In genomic region chr1:53154859-53155438, GRCh38 we compare ENCODE assay signal across 25 cellular contexts. TPM values are rescaled to one million over a fixed set of nuclear protein-coding genes. Genes with fewer than 3 reads are reported as not detected.
"Had no signal": no experiment of that assay in that cellular context is flagged by ENCODE, and none has a peak within 500 bp of the region (broad histone marks: within the 10 kb centered on the region; RNA-seq: fewer than 3 reads in every experiment).

No MANE protein-coding gene starts in this region.

- H3K4me3 Mint-ChIP-seq: activated CD8-positive, alpha-beta T cell treated with anti-CD3 and anti-CD28 coated beads for 36 hours; activated naive CD4-positive, alpha-beta T cell treated with anti-CD3 and anti-CD28 coated beads, Interleukin-2, amount 10 ng/mL, durations not matched to agents 7 days and 5 days; activated naive CD8-positive, alpha-beta T cell treated with anti-CD3 and anti-CD28 coated beads for 36 hours; activated T-cell treated with anti-CD3 and anti-CD28 coated beads, Interleukin-2, amount 50 U/mL, for 72 hours; T-cell had no signal

- H3K4me1 Mint-ChIP-seq: activated naive CD4-positive, alpha-beta T cell treated with anti-CD3 and anti-CD28 coated beads, Interleukin-2, amount 10 ng/mL, durations not matched to agents 7 days and 5 days; activated naive CD8-positive, alpha-beta T cell treated with anti-CD3 and anti-CD28 coated beads for 36 hours; T-cell had no signal

- DNase-seq: activated CD4-positive, alpha-beta T cell treated with anti-CD3 and anti-CD28 coated beads for 4 hours; activated CD8-positive, alpha-beta memory T cell treated with anti-CD3 and anti-CD28 coated beads, Interleukin-2, amount 50 U/mL, for 4 hours; activated CD8-positive, alpha-beta T cell treated with anti-CD3 and anti-CD28 coated beads for 36 hours; activated gamma-delta T cell treated with Interleukin-2 at 50 U/mL for 16 hours; activated naive CD4-positive, alpha-beta T cell treated with anti-CD3 and anti-CD28 coated beads, Interleukin-2, amount 10 ng/mL, durations not matched to agents 7 days and 5 days; activated naive CD8-positive, alpha-beta T cell treated with anti-CD3 and anti-CD28 coated beads for 36 hours; activated T-cell treated with anti-CD3 and anti-CD28 coated beads, Interleukin-2, amount 50 U/mL, for 72 hours; cerebellar nuclear complex; NCI-H1092; NCI-H1930; NCI-H2171; NCI-H345; NCI-H510A; NCI-H526 treated with DMSO at 0.1 percent for 48 hours; NCI-H82; OCI-M1; RPMI8226; T-cell; T-helper 2 cell had no signal

- H3K9me3 Mint-ChIP-seq: activated CD8-positive, alpha-beta T cell treated with anti-CD3 and anti-CD28 coated beads for 36 hours; activated naive CD4-positive, alpha-beta T cell treated with anti-CD3 and anti-CD28 coated beads, Interleukin-2, amount 10 ng/mL, durations not matched to agents 7 days and 5 days; activated naive CD8-positive, alpha-beta T cell treated with anti-CD3 and anti-CD28 coated beads for 36 hours; activated T-cell treated with anti-CD3 and anti-CD28 coated beads, Interleukin-2, amount 50 U/mL, for 72 hours; activated T-helper 2 cell treated with anti-CD3 and anti-CD28 coated beads, Interferon-gamma antibody, Interleukin-2, Interleukin-4, amounts not matched to agents 10 μg/mL and 5 μg/mL and 100 μg/mL, durations not matched to agents 14 hours and 24 hours and 36 hours; T-cell had no signal

- H3K4me3 ChIP-seq: SK-N-MC had no signal

- H3K27ac ChIP-seq: SK-N-MC had no signal

- ATAC-seq: activated CD4-positive, CD25-positive, alpha-beta regulatory T cell treated with anti-CD3 and anti-CD28 coated beads, Interleukin-2, amount 50 U/mL, for 24 hours; activated CD8-positive, alpha-beta T cell treated with anti-CD3 and anti-CD28 coated beads for 36 hours; activated T-cell treated with anti-CD3 and anti-CD28 coated beads, Interleukin-2, amount 50 U/mL, for 72 hours; Panc1; Right ventricle myocardium inferior; T-cell had no signal

- H3K36me3 Mint-ChIP-seq: activated naive CD4-positive, alpha-beta T cell treated with anti-CD3 and anti-CD28 coated beads, Interleukin-2, amount 10 ng/mL, durations not matched to agents 7 days and 5 days; activated naive CD8-positive, alpha-beta T cell treated with anti-CD3 and anti-CD28 coated beads for 36 hours; T-cell had no signal

- H3K27ac Mint-ChIP-seq: activated CD8-positive, alpha-beta T cell treated with anti-CD3 and anti-CD28 coated beads for 36 hours; activated naive CD4-positive, alpha-beta T cell treated with anti-CD3 and anti-CD28 coated beads, Interleukin-2, amount 10 ng/mL, durations not matched to agents 7 days and 5 days; activated naive CD8-positive, alpha-beta T cell treated with anti-CD3 and anti-CD28 coated beads for 36 hours; activated T-cell treated with anti-CD3 and anti-CD28 coated beads, Interleukin-2, amount 50 U/mL, for 72 hours; activated T-helper 2 cell treated with anti-CD3 and anti-CD28 coated beads, Interferon-gamma antibody, Interleukin-2, Interleukin-4, amounts not matched to agents 10 μg/mL and 5 μg/mL and 100 μg/mL, durations not matched to agents 14 hours and 24 hours and 36 hours; T-cell had no signal

- H3K27me3 Mint-ChIP-seq: activated naive CD8-positive, alpha-beta T cell treated with anti-CD3 and anti-CD28 coated beads for 36 hours had no signal

RNA-seq across cellular contexts. Expression of gene SLC1A7, which starts 12.5 kb away (rescaled TPM):
- total RNA-seq: activated CD8-positive, alpha-beta T cell treated with anti-CD3 and anti-CD28 coated beads for 36 hours; activated naive CD8-positive, alpha-beta T cell treated with anti-CD3 and anti-CD28 coated beads for 36 hours; activated T-cell treated with anti-CD3 and anti-CD28 coated beads, Interleukin-2, amount 50 U/mL, for 72 hours; activated T-helper 2 cell treated with anti-CD3 and anti-CD28 coated beads, Interferon-gamma antibody, Interleukin-2, Interleukin-4, amounts not matched to agents 10 μg/mL and 5 μg/mL and 100 μg/mL, durations not matched to agents 14 hours and 24 hours and 36 hours; MCF 10A; Right ventricle myocardium inferior had no signal
